ENCODE assay signal across 16 cellular contexts in the genomic region with DNA sequence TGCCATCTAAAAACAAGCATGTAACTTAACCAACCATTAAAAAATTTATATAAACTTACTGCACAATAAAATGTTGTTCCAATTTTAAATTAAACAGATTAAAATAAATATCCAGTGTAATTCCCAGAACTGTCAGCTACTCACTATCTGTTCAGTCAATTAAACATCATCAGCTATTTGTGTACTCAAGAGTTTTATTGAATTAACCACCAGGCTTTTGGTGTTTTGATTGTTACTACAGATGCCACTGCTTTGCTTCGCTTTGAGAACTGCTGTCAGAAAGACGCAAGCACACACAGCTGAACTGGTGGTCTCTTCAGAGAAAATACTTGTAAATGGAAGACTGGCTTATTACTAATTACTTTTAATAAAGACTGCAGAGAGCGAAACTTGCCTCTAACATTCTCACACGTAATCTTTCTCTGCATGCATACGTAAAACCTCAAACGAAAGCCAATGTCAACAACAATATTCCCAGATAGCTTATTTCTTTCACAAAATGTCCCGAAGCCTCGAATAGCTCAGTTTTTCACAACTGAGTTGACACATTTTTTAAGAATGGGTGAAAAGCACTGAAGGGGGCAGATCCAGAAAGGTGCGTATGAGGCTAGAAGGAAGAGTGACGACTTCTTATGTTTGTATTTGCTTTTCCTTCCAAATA.
"Had no signal": no experiment of that assay in that cellular context is flagged by ENCODE, and none has a peak within 500 bp of the region (broad histone marks: within the 10 kb centered on the region; RNA-seq: fewer than 3 reads in every experiment).

No MANE protein-coding gene starts in this region.

- ATAC-seq: activated naive CD8-positive, alpha-beta T cell treated with anti-CD3 and anti-CD28 coated beads, Interleukin-2, amount 50 U/mL, for 24 hours; foreskin keratinocyte; lower lobe of right lung; stimulated activated memory B cell treated with anti-CD40 and anti-IgM and Interleukin-4, amounts not matched to agents 10 μg/mL and 1 μg/mL and 100 μg/mL, for 72 hours; T-cell had no signal

- H3K27ac Mint-ChIP-seq: activated naive CD4-positive, alpha-beta T cell treated with anti-CD3 and anti-CD28 coated beads for 36 hours; activated naive CD8-positive, alpha-beta T cell treated with anti-CD3 and anti-CD28 coated beads, Interleukin-2, amount 50 U/mL, for 24 hours; activated T-helper 2 cell treated with anti-CD3 and anti-CD28 coated beads, Interferon-gamma antibody, Interleukin-2, Interleukin-4, amounts not matched to agents 10 μg/mL and 5 μg/mL and 100 μg/mL, durations not matched to agents 14 hours and 24 hours and 36 hours; immature natural killer cell; stimulated activated memory B cell treated with anti-CD40 and anti-IgM and Interleukin-4, amounts not matched to agents 10 μg/mL and 1 μg/mL and 100 μg/mL, for 72 hours; T-cell had no signal

- H3K9me3 ChIP-seq: esophagus squamous epithelium, lower lobe of right lung, thyroid gland, uterus had no signal

- H3K27me3 Mint-ChIP-seq: activated naive CD8-positive, alpha-beta T cell treated with anti-CD3 and anti-CD28 coated beads, Interleukin-2, amount 50 U/mL, for 24 hours; stimulated activated memory B cell treated with anti-CD40 and anti-IgM and Interleukin-4, amounts not matched to agents 10 μg/mL and 1 μg/mL and 100 μg/mL, for 72 hours had no signal

- H3K36me3 Mint-ChIP-seq: immature natural killer cell; stimulated activated memory B cell treated with anti-CD40 and anti-IgM and Interleukin-4, amounts not matched to agents 10 μg/mL and 1 μg/mL and 100 μg/mL, for 72 hours; T-cell had no signal

- H3K4me1 Mint-ChIP-seq: activated naive CD8-positive, alpha-beta T cell treated with anti-CD3 and anti-CD28 coated beads, Interleukin-2, amount 50 U/mL, for 24 hours; immature natural killer cell; stimulated activated memory B cell treated with anti-CD40 and anti-IgM and Interleukin-4, amounts not matched to agents 10 μg/mL and 1 μg/mL and 100 μg/mL, for 72 hours; T-cell had no signal

- H3K9me3 Mint-ChIP-seq: activated naive CD4-positive, alpha-beta T cell treated with anti-CD3 and anti-CD28 coated beads for 36 hours; activated naive CD8-positive, alpha-beta T cell treated with anti-CD3 and anti-CD28 coated beads, Interleukin-2, amount 50 U/mL, for 24 hours; activated T-helper 2 cell treated with anti-CD3 and anti-CD28 coated beads, Interferon-gamma antibody, Interleukin-2, Interleukin-4, amounts not matched to agents 10 μg/mL and 5 μg/mL and 100 μg/mL, durations not matched to agents 14 hours and 24 hours and 36 hours; stimulated activated memory B cell treated with anti-CD40 and anti-IgM and Interleukin-4, amounts not matched to agents 10 μg/mL and 1 μg/mL and 100 μg/mL, for 72 hours; T-cell had no signal

- DNase-seq: activated CD4-positive, CD25-positive, alpha-beta regulatory T cell treated with anti-CD3 and anti-CD28 coated beads, Interleukin-2, amount 50 U/mL, for 72 hours; activated naive CD4-positive, alpha-beta T cell treated with anti-CD3 and anti-CD28 coated beads for 36 hours; activated naive CD8-positive, alpha-beta T cell treated with anti-CD3 and anti-CD28 coated beads, Interleukin-2, amount 50 U/mL, for 24 hours; aorta; esophagus squamous epithelium; foreskin keratinocyte; glutamatergic neuron; immature natural killer cell; lower lobe of right lung; stimulated activated CD4-positive, alpha-beta T cell treated with anti-CD3 and anti-CD28 coated beads, Interleukin-2, amount 100 ng/mL, for 48 hours; T-cell; thyroid gland; uterus had no signal

- H3K27me3 ChIP-seq: esophagus squamous epithelium, thyroid gland, uterus had no signal

- H3K4me1 ChIP-seq: esophagus squamous epithelium, foreskin keratinocyte, lower lobe of right lung, thyroid gland, uterus had no signal

- H3K4me3 Mint-ChIP-seq: activated naive CD4-positive, alpha-beta T cell treated with anti-CD3 and anti-CD28 coated beads for 36 hours; activated naive CD8-positive, alpha-beta T cell treated with anti-CD3 and anti-CD28 coated beads, Interleukin-2, amount 50 U/mL, for 24 hours; immature natural killer cell; neural crest cell; stimulated activated memory B cell treated with anti-CD40 and anti-IgM and Interleukin-4, amounts not matched to agents 10 μg/mL and 1 μg/mL and 100 μg/mL, for 72 hours; T-cell had no signal

- H3K27ac ChIP-seq: esophagus squamous epithelium, foreskin keratinocyte, lower lobe of right lung, thyroid gland, uterus had no signal

- H3K4me3 ChIP-seq: esophagus squamous epithelium, lower lobe of right lung, thyroid gland, uterus had no signal
